Comparison of ENCODE assay signal across 8 cellular contexts in the genomic region with DNA sequence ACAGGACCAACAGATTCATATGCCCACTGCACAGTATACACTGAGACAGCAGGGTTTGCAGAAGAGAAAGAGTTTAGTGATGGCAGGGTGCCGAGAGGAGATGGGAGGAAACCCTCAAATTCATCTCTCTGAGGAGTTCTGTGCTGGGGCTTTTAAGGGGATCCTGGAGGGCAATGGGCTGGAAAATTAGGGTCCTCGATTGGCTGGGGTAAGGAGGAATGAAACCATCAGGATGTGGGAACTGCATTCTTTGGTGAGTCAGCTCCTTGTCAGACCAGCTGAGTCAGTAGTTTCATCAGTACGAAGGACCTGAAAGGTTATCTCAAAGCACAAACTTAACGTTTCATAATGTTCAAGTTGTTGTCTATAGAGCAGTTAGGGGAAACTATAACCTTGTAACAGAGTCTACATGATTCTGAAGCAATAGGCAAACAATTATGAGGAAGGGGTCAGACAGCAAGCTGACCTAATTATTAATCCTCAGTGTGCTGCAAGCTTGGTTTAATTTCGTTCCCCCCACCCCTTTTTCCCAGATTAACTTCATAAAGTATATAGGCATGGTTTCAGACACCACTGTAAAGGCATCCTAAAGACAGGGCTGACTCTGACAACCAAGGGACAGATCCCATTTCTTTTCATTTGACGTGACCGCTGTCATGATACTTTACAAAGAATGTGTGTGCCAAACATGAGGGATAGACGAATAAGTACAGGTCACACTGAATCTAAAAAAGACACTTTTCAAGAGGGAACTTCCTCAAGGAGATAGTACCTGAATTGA.
DNase-seq lines count a peak whose midpoint lies in the region; ATAC-seq and TF ChIP-seq lines count a peak whose summit lies in the region.

No MANE protein-coding gene starts in this region.

- H3K4me3 ChIP-seq in GM12865 (ENCODE audit: low read depth, low read length): peak overlapping the region; percentile 72; the same call in 1 of the 2 replicates
- peak overlapping the region; percentile 90 for H3K4me3 ChIP-seq in endocrine pancreas (ENCODE audit: control insufficient read depth, insufficient read depth, low read length)
- peak overlapping the region; percentile 68 to 92 for H3K4me3 ChIP-seq in neutrophil (ENCODE audit: low read depth in 1 of 2, low read length in 1 of 2)

- H3K27ac ChIP-seq in neutrophil: peak overlapping the region; percentile 87

- no peaks in the 10 kb centered on the region for H3K4me1 ChIP-seq in endocrine pancreas (ENCODE audit: control insufficient read depth, insufficient read depth, low read length)
- peaks cover 34 to 38% of the 10 kb centered on the region in 2 experiments for H3K4me1 ChIP-seq in neutrophil (ENCODE audit: control insufficient read depth in 1 of 2, insufficient read depth in 1 of 2, low read depth in 1 of 2, low read length in 1 of 2)

- H3K36me3 ChIP-seq in endocrine pancreas (ENCODE audit: control insufficient read depth, insufficient read depth, low read length) (no peaks in the 10 kb centered on the region), neutrophil (peaks cover 13% of the 10 kb centered on the region)

- H3K9me3 ChIP-seq in endocrine pancreas (ENCODE audit: control insufficient read depth, low read length): no peaks in the 10 kb centered on the region
- H3K9me3 ChIP-seq in neutrophil: no peaks in the 10 kb centered on the region

- H3K27me3 ChIP-seq in endocrine pancreas (ENCODE audit: control insufficient read depth, insufficient read depth, low read length) (no peaks in the 10 kb centered on the region), neutrophil (no peaks in the 10 kb centered on the region)

- peak; percentile 29 for DNase-seq in GM12865 (ENCODE audit: low read depth)
- DNase-seq in NCI-H69 (lab: John Stamatoyannopoulos, UW): peak; percentile 7
- no peak for DNase-seq in SKM-1 treated with dmso at 0.1 percent for 144 hours (lab: John Stamatoyannopoulos, UW; ENCODE audit: unreplicated experiment)

- H3K9ac ChIP-seq in endocrine pancreas (ENCODE audit: control insufficient read depth, insufficient read depth, low read length): peak overlapping the region; percentile 43

- no peak for ATAC-seq in HG03175 (IDR thresholded peaks at IDR 0.05; ENCODE audit: unreplicated experiment)
- ATAC-seq in GM18873 (IDR thresholded peaks at IDR 0.05; ENCODE audit: low FRiP score, unreplicated experiment): no peak
- no peak for ATAC-seq in GM19455 (IDR thresholded peaks at IDR 0.05; ENCODE audit: unreplicated experiment)

- TF ChIP-seq CTCF in GM12865 (IDR thresholded peaks at IDR 0.05; ENCODE audit: insufficient read depth, low read depth, low read length, missing control alignments): no peak
- TF ChIP-seq CTCF in neutrophil (IDR thresholded peaks at IDR 0.05): no peak
